Comparison of ENCODE assay signal across 1 cellular context in the genomic region with DNA sequence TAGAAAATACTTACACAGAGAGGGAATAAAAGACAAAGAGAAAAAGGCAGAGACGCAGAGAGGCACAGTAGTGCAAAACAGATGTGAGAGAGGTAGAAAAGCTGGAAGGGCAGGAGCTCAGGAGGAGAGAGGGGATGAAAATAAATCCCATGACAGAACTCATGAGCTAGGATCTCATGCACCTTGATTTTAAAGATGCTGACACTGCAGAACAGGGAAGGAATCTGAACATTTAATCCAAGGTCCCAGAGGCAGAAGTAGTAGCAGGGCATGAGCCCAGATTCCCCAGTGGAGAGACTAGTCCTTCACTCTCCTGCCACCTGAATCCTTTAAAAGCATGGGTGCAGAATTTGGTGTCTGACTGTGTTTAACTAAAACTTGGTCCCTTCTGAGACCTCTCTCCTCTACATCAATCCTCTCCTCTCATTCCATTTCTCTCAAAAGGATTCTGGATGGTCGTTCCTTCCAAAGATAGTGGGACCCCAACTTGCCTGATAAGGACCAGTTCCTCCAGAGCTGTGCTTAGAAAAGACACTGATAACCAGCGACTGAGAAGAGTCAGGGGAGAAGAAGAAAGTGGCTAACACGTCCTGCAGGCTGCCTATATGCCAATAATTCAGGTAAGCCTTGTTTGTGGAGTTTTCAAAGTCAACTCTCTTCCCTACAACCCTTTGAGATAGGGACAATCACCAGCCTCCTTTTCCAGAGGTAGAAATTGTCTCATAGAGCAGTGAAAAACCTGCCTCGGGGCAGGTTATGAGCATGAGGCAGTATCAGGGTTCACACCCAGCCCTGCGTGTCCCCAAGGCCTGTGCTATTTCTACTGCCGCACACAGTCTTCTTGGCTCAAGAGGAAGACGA.
TF ChIP-seq lines count a peak whose summit lies in the region.

No MANE protein-coding gene starts in this region.

TF ChIP-seq in K562, 482 proteins besides CTCF, POLR2A, EP300 and RAD21 (continued from another document and continues in another):
- TF ChIP-seq, protein P1, sequence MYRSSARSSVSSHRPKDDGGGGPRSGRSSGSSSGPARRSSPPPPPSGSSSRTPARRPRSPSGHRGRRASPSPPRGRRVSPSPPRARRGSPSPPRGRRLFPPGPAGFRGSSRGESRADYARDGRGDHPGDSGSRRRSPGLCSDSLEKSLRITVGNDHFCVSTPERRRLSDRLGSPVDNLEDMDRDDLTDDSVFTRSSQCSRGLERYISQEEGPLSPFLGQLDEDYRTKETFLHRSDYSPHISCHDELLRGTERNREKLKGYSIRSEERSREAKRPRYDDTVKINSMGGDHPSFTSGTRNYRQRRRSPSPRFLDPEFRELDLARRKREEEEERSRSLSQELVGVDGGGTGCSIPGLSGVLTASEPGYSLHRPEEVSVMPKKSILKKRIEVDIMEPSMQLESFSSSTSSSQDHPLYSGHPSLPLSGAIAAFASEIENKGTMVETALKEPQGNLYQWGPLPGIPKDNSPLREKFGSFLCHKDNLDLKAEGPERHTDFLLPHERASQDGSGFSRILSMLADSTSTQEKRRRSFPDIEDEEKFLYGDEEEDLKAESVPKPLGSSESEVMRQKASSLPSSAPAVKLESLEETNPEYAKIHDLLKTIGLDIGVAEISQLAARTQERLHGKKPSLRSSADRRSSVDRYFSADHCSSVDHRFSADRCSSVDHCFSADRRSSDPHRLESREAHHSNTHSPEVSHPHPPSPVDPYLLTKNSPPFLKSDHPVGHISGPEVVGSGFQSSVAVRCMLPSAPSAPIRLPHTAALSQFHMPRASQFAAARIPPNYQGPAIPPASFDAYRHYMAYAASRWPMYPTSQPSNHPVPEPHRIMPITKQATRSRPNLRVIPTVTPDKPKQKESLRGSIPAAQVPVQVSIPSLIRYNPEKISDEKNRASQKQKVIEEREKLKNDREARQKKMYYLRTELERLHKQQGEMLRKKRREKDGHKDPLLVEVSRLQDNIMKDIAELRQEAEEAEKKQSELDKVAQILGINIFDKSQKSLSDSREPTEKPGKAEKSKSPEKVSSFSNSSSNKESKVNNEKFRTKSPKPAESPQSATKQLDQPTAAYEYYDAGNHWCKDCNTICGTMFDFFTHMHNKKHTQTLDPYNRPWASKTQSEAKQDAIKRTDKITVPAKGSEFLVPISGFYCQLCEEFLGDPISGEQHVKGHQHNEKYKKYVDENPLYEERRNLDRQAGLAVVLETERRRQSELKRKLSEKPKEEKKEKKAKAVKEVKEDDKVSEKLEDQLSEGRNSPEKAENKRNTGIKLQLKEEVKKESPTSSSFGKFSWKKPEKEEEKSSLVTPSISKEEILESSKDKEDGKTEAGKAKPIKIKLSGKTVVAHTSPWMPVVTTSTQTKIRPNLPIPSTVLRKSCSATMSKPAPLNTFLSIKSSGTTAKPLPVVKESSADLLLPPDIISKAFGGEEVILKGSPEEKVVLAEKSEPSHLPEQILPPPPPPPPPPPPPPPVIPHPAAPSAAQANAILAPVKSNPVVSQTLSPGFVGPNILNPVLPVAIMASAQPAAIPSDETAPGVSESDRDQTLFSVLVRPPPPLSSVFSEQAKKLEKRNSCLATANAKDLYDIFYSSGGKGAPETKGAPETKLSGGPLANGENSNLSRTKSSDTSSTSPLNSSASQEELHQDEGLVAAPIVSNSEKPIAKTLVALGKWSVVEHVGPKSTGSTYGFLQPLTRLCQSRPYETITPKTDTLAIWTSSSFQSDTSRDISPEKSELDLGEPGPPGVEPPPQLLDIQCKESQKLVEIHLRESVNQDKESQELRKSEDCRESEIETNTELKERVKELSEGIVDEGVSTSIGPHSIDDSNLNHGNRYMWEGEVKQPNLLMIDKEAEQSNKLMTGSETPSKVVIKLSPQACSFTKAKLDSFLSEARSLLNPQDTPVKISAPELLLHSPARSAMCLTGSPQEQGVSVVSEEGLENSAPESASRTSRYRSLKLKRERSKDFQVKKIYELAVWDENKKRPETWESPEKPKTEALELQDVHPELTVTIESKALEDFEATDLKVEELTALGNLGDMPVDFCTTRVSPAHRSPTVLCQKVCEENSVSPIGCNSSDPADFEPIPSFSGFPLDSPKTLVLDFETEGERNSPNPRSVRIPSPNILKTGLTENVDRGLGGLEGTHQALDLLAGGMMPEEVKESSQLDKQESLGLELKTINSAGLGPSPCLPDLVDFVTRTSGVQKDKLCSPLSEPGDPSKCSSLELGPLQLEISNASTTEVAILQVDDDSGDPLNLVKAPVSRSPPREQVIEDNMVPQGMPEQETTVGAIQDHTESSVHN (IDR thresholded peaks at IDR 0.05; ENCODE audit: borderline replicate concordance in 1 of 2, low read depth in 1 of 2) = no peak
- TF ChIP-seq RHOXF2B (CRISPR knock-in tag; conservative IDR thresholded peaks at IDR 0.05) (no peak), ZNF507 (tag; conservative IDR thresholded peaks at IDR 0.05) (no peak), HMG20B (CRISPR knock-in tag; IDR thresholded peaks at IDR 0.05) (no peak), NBN (IDR thresholded peaks at IDR 0.05; ENCODE audit: low read depth) (no peak), ADNP (tag; IDR thresholded peaks at IDR 0.05) (no peak), ZNF384 (IDR thresholded peaks at IDR 0.05; ENCODE audit: low read depth, low read length) (no peak), RBM15 (IDR thresholded peaks at IDR 0.05; ENCODE audit: insufficient read depth, low read length) (no peak), IRF2 (CRISPR knock-in tag; IDR thresholded peaks at IDR 0.05) (no peak), MXI1 (IDR thresholded peaks at IDR 0.05; ENCODE audit: low read depth, low read length) (no peak), JUND (IDR thresholded peaks at IDR 0.05; ENCODE audit: borderline replicate concordance, low read depth, low read length) (no peak), JUND (tag; IDR thresholded peaks at IDR 0.05; ENCODE audit: borderline replicate concordance, low read depth, low read length) (no peak), RCOR1 (IDR thresholded peaks at IDR 0.05; ENCODE audit: borderline replicate concordance in 1 of 2, low read depth in 2 of 2, low read length in 2 of 2) (0 out of 4 replicates have a peak, but pooled peaks of 1 of the 2 experiments have one; percentile 21), PHF20 (IDR thresholded peaks at IDR 0.05; ENCODE audit: partially characterized antibody) (no peak), RAD51 (IDR thresholded peaks at IDR 0.05; ENCODE audit: borderline replicate concordance, low read depth) (no peak), RBFOX2 (IDR thresholded peaks at IDR 0.05; ENCODE audit: low read depth, low read length) (no peak), MAFG (tag; conservative IDR thresholded peaks at IDR 0.05) (peak; percentile 91), DACH1 (IDR thresholded peaks at IDR 0.05; ENCODE audit: partially characterized antibody) (no peak), PRMT5 (CRISPR knock-in tag; IDR thresholded peaks at IDR 0.05) (no peak), ZNF668 (CRISPR knock-in tag; IDR thresholded peaks at IDR 0.05) (peak; percentile 79), MAFK (IDR thresholded peaks at IDR 0.05; ENCODE audit: low read length) (peak; percentile 95), JUNB (CRISPR knock-in tag; conservative IDR thresholded peaks at IDR 0.05) (no peak), TAL1 (IDR thresholded peaks at IDR 0.05) (no peak), XRCC5 (IDR thresholded peaks at IDR 0.05; ENCODE audit: low read depth, low read length) (no peak), MEIS2 (IDR thresholded peaks at IDR 0.05; ENCODE audit: partially characterized antibody) (no peak), CTBP1 (IDR thresholded peaks at IDR 0.05; ENCODE audit: borderline replicate concordance) (no peak), FOSL1 (tag; conservative IDR thresholded peaks at IDR 0.05) (no peak), MYC (IDR thresholded peaks at IDR 0.05; ENCODE audit: low read depth, low read length) (no peak), MYC (CRISPR knock-in tag; IDR thresholded peaks at IDR 0.05; ENCODE audit: borderline replicate concordance, low read depth) (no peak), CEBPB (tag; IDR thresholded peaks at IDR 0.05) (no peak)
- TF ChIP-seq, protein P2, sequence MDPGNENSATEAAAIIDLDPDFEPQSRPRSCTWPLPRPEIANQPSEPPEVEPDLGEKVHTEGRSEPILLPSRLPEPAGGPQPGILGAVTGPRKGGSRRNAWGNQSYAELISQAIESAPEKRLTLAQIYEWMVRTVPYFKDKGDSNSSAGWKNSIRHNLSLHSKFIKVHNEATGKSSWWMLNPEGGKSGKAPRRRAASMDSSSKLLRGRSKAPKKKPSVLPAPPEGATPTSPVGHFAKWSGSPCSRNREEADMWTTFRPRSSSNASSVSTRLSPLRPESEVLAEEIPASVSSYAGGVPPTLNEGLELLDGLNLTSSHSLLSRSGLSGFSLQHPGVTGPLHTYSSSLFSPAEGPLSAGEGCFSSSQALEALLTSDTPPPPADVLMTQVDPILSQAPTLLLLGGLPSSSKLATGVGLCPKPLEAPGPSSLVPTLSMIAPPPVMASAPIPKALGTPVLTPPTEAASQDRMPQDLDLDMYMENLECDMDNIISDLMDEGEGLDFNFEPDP (CRISPR knock-in tag; IDR thresholded peaks at IDR 0.05) = no peak
- TF ChIP-seq, protein P3, sequence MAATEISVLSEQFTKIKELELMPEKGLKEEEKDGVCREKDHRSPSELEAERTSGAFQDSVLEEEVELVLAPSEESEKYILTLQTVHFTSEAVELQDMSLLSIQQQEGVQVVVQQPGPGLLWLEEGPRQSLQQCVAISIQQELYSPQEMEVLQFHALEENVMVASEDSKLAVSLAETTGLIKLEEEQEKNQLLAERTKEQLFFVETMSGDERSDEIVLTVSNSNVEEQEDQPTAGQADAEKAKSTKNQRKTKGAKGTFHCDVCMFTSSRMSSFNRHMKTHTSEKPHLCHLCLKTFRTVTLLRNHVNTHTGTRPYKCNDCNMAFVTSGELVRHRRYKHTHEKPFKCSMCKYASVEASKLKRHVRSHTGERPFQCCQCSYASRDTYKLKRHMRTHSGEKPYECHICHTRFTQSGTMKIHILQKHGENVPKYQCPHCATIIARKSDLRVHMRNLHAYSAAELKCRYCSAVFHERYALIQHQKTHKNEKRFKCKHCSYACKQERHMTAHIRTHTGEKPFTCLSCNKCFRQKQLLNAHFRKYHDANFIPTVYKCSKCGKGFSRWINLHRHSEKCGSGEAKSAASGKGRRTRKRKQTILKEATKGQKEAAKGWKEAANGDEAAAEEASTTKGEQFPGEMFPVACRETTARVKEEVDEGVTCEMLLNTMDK (IDR thresholded peaks at IDR 0.05; ENCODE audit: borderline replicate concordance, insufficient read depth, low read depth, low read length, poor library complexity, severe bottlenecking) = no peak
- TF ChIP-seq, protein P4, sequence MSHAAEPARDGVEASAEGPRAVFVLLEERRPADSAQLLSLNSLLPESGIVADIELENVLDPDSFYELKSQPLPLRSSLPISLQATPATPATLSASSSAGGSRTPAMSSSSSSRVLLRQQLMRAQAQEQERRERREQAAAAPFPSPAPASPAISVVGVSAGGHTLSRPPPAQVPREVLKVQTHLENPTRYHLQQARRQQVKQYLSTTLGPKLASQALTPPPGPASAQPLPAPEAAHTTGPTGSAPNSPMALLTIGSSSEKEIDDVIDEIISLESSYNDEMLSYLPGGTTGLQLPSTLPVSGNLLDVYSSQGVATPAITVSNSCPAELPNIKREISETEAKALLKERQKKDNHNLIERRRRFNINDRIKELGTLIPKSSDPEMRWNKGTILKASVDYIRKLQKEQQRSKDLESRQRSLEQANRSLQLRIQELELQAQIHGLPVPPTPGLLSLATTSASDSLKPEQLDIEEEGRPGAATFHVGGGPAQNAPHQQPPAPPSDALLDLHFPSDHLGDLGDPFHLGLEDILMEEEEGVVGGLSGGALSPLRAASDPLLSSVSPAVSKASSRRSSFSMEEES (CRISPR knock-in tag; IDR thresholded peaks at IDR 0.05) = no peak
- TF ChIP-seq, protein P5, sequence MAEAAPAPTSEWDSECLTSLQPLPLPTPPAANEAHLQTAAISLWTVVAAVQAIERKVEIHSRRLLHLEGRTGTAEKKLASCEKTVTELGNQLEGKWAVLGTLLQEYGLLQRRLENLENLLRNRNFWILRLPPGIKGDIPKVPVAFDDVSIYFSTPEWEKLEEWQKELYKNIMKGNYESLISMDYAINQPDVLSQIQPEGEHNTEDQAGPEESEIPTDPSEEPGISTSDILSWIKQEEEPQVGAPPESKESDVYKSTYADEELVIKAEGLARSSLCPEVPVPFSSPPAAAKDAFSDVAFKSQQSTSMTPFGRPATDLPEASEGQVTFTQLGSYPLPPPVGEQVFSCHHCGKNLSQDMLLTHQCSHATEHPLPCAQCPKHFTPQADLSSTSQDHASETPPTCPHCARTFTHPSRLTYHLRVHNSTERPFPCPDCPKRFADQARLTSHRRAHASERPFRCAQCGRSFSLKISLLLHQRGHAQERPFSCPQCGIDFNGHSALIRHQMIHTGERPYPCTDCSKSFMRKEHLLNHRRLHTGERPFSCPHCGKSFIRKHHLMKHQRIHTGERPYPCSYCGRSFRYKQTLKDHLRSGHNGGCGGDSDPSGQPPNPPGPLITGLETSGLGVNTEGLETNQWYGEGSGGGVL (CRISPR knock-in tag; IDR thresholded peaks at IDR 0.05) = peak; percentile 28; the same call in 1 of the 2 replicates
- TF ChIP-seq, protein P6, sequence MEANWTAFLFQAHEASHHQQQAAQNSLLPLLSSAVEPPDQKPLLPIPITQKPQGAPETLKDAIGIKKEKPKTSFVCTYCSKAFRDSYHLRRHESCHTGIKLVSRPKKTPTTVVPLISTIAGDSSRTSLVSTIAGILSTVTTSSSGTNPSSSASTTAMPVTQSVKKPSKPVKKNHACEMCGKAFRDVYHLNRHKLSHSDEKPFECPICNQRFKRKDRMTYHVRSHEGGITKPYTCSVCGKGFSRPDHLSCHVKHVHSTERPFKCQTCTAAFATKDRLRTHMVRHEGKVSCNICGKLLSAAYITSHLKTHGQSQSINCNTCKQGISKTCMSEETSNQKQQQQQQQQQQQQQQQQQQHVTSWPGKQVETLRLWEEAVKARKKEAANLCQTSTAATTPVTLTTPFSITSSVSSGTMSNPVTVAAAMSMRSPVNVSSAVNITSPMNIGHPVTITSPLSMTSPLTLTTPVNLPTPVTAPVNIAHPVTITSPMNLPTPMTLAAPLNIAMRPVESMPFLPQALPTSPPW (CRISPR knock-in tag; IDR thresholded peaks at IDR 0.05) = no peak
- TF ChIP-seq, protein P7, sequence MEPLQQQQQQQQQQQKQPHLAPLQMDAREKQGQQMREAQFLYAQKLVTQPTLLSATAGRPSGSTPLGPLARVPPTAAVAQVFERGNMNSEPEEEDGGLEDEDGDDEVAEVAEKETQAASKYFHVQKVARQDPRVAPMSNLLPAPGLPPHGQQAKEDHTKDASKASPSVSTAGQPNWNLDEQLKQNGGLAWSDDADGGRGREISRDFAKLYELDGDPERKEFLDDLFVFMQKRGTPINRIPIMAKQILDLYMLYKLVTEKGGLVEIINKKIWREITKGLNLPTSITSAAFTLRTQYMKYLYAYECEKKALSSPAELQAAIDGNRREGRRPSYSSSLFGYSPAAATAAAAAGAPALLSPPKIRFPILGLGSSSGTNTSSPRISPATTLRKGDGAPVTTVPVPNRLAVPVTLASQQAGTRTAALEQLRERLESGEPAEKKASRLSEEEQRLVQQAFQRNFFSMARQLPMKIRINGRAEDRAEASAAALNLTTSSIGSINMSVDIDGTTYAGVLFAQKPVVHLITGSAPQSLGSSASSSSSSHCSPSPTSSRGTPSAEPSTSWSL (CRISPR knock-in tag; IDR thresholded peaks at IDR 0.05; ENCODE audit: borderline replicate concordance) = no peak
